ENCODE assay signal across 23 cellular contexts in the genomic region with DNA sequence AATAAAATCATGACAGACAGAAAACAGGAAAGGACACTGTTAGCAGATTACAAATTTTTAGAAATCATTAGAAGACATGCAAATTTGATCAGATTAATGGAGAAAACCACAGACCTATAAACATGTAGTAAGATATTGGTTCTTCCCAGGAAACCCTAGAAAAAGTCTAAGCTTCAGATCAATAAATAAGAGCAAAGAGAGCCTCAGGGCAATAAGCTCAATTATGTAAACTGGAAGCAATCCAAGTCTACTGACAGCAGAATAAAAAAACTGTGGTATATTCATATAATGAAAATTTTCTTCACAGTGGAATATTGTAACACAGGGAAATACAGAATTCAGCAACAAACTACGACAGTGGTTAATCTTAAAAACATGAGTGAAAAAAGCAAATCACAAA.
"Had no signal": no experiment of that assay in that cellular context is flagged by ENCODE, and none has a peak within 500 bp of the region (broad histone marks: within the 10 kb centered on the region; RNA-seq: fewer than 3 reads in every experiment).

No MANE protein-coding gene starts in this region.

- DNase-seq: activated CD4-positive, alpha-beta memory T cell treated with anti-CD3 and anti-CD28 coated beads for 36 hours; activated CD4-positive, alpha-beta T cell treated with anti-CD3 and anti-CD28 coated beads for 1 hour; activated effector memory CD4-positive, alpha-beta T cell treated with Interleukin-2 at 50 U/mL for 16 hours; activated T-cell treated with anti-CD3 and anti-CD28 coated beads, Interleukin-2, amount 50 U/mL, for 24 hours; amniotic stem cell; dorsolateral prefrontal cortex; endodermal cell; erythroblast; left lung; mammary epithelial cell; naive B cell; ovary; right lobe of liver; stimulated activated CD4-positive, alpha-beta T cell treated with anti-CD3 and anti-CD28 coated beads, Interleukin-4, amount 100 ng/mL, for 4 hours; stimulated activated CD8-positive, alpha-beta memory T cell treated with anti-CD3 and anti-CD28 coated beads, Interleukin-4, amount 100 ng/mL, for 48 hours; stimulated activated naive CD4-positive, alpha-beta T cell treated with Interleukin-2 at 50 U/mL for 16 hours; substantia nigra; uterus had no signal

- H3K4me3 Mint-ChIP-seq: activated CD4-positive, alpha-beta memory T cell treated with anti-CD3 and anti-CD28 coated beads for 36 hours; activated naive CD4-positive, alpha-beta T cell treated with anti-CD3 and anti-CD28 coated beads, Interleukin-2, amount 50 U/mL, for 24 hours; activated T-cell treated with anti-CD3 and anti-CD28 coated beads, Interleukin-2, amount 50 U/mL, for 24 hours; endodermal cell; naive B cell had no signal

- H3K27ac Mint-ChIP-seq: activated CD4-positive, alpha-beta memory T cell treated with anti-CD3 and anti-CD28 coated beads for 36 hours; activated naive CD4-positive, alpha-beta T cell treated with anti-CD3 and anti-CD28 coated beads, Interleukin-2, amount 50 U/mL, for 24 hours; activated T-cell treated with anti-CD3 and anti-CD28 coated beads, Interleukin-2, amount 50 U/mL, for 24 hours; endodermal cell had no signal

- H3K27me3 Mint-ChIP-seq: activated CD4-positive, alpha-beta memory T cell treated with anti-CD3 and anti-CD28 coated beads for 36 hours; activated naive CD4-positive, alpha-beta T cell treated with anti-CD3 and anti-CD28 coated beads, Interleukin-2, amount 50 U/mL, for 24 hours; activated T-cell treated with anti-CD3 and anti-CD28 coated beads, Interleukin-2, amount 50 U/mL, for 24 hours; naive B cell had no signal

- FAIRE-seq: keratinocyte had no signal

- H3K4me1 ChIP-seq: gastroesophageal sphincter, left lung had no signal

- H3K4me3 ChIP-seq: dorsolateral prefrontal cortex, gastroesophageal sphincter, left lung, ovary, right lobe of liver, smooth muscle cell, tibial nerve, uterus had no signal

- H3K9me3 ChIP-seq: gastroesophageal sphincter, left lung, ovary, right lobe of liver, tibial nerve, uterus had no signal

- ATAC-seq: gastroesophageal sphincter, left lung had no signal

- H3K27me3 ChIP-seq: dorsolateral prefrontal cortex, gastroesophageal sphincter, left lung, ovary, right lobe of liver, tibial nerve, uterus had no signal

- H3K36me3 ChIP-seq: ovary, uterus had no signal

- H3K9me3 Mint-ChIP-seq: activated naive CD4-positive, alpha-beta T cell treated with anti-CD3 and anti-CD28 coated beads, Interleukin-2, amount 50 U/mL, for 24 hours; activated T-cell treated with anti-CD3 and anti-CD28 coated beads, Interleukin-2, amount 50 U/mL, for 24 hours; naive B cell had no signal
